ENCODE assay signal across 8 cellular contexts in genomic region chrX:134144231-134144630, GRCh38.
DNase-seq lines count a peak whose midpoint lies in the region; ATAC-seq and TF ChIP-seq lines count a peak whose summit lies in the region.

No MANE protein-coding gene starts in this region.

- in situ Hi-C loops in Caki2 (cut with HindIII; ENCODE audit: low pct_unique_long_range_greater_than_20kb, low sequenced_read_pairs): no loop called here

- peak; percentile 47 for ATAC-seq in GM18873 (IDR thresholded peaks at IDR 0.05; ENCODE audit: low FRiP score, unreplicated experiment)
- peak; percentile 70 for ATAC-seq in HG03432 (IDR thresholded peaks at IDR 0.05; ENCODE audit: unreplicated experiment)
- ATAC-seq in activated CD8-positive, alpha-beta T cell treated with anti-CD3 and anti-CD28 coated beads for 36 hours: no peak
- no peak for ATAC-seq in HG03025 (IDR thresholded peaks at IDR 0.05; ENCODE audit: low FRiP score, unreplicated experiment)

- CTCF ChIA-PET in activated CD8-positive, alpha-beta T cell treated with anti-CD3 and anti-CD28 coated beads for 36 hours (lab: Charles Lee): interaction anchor here (0.6 to 1.9 kb wide), 9 partner anchors 9 to 351 kb away, joined by 3 to 9 read pairs (median 3); no protein-coding TSS in a partner anchor

- POLR2A ChIA-PET in activated CD8-positive, alpha-beta T cell treated with anti-CD3 and anti-CD28 coated beads for 36 hours (lab: Charles Lee): interaction anchor here (0.8 kb wide), 1 partner anchor 9 kb away, joined by 3 read pairs; no protein-coding TSS in a partner anchor

- TF ChIP-seq EP300 in neural cell (conservative IDR thresholded peaks at IDR 0.05; ENCODE audit: poor library complexity, severe bottlenecking): no peak

- no peak overlapping the region for H3K4me2 ChIP-seq in neural cell (ENCODE audit: low read length)

- H3K4me3 ChIP-seq in neural cell (ENCODE audit: low read length): no peak overlapping the region

- peak; percentile 18 for TF ChIP-seq CTCF in activated CD8-positive, alpha-beta T cell treated with anti-CD3 and anti-CD28 coated beads for 36 hours (IDR thresholded peaks at IDR 0.05)
- peak; percentile 37 for TF ChIP-seq CTCF in neural cell (IDR thresholded peaks at IDR 0.05; ENCODE audit: poor library complexity, severe bottlenecking)

- no peak overlapping the region for H3K27ac Mint-ChIP-seq in activated CD8-positive, alpha-beta T cell treated with anti-CD3 and anti-CD28 coated beads for 36 hours

- H3K9ac ChIP-seq in neural cell (ENCODE audit: low read length): no peak overlapping the region

- intact Hi-C loops in activated CD8-positive, alpha-beta T cell treated with anti-CD3 and anti-CD28 coated beads for 36 hours (cut with micrococcal nuclease): no loop called here

- H3K4me3 Mint-ChIP-seq in activated CD8-positive, alpha-beta T cell treated with anti-CD3 and anti-CD28 coated beads for 36 hours: no peak overlapping the region

- no peaks in the 10 kb centered on the region for H3K27me3 Mint-ChIP-seq in activated CD8-positive, alpha-beta T cell treated with anti-CD3 and anti-CD28 coated beads for 36 hours

- H3K9me2 ChIP-seq in neural cell (ENCODE audit: insufficient read depth, low read length): no peaks in the 10 kb centered on the region

- H3K9me3 ChIP-seq in neural cell (ENCODE audit: low read length): no peaks in the 10 kb centered on the region

- H2AFZ ChIP-seq in neural cell (ENCODE audit: low read depth, low read length): no peak overlapping the region

- H3K36me3 ChIP-seq in neural cell (ENCODE audit: insufficient read depth, low read length): no peaks in the 10 kb centered on the region

- H4K20me1 ChIP-seq in neural cell (ENCODE audit: insufficient read depth): no peaks in the 10 kb centered on the region

- no peak overlapping the region for H3K27ac ChIP-seq in neural cell (ENCODE audit: low read length)

- H3K27me3 ChIP-seq in neural cell (ENCODE audit: insufficient read depth, low read depth, low read length): no peaks in the 10 kb centered on the region

- H3F3A ChIP-seq in neural cell (ENCODE audit: insufficient read depth, low read length, poor library complexity, severe bottlenecking): no peaks in the 10 kb centered on the region

- no peaks in the 10 kb centered on the region for H3K36me3 Mint-ChIP-seq in activated CD8-positive, alpha-beta T cell treated with anti-CD3 and anti-CD28 coated beads for 36 hours (ENCODE audit: low read depth)

- peaks cover 2% of the 10 kb centered on the region for H3K4me1 Mint-ChIP-seq in activated CD8-positive, alpha-beta T cell treated with anti-CD3 and anti-CD28 coated beads for 36 hours (ENCODE audit: low read depth)

- H3K79me2 ChIP-seq in neural cell (replicated peaks; ENCODE audit: insufficient read depth, low read length): no peaks in the 10 kb centered on the region

- DNase-seq in Caki2 (ENCODE audit: low read depth): peak; percentile 12
- DNase-seq in activated CD8-positive, alpha-beta T cell treated with anti-CD3 and anti-CD28 coated beads for 36 hours: peak; percentile 11
- no peak for DNase-seq in DMS79 treated with DMSO at 0.1 percent for 48 hours (lab: John Stamatoyannopoulos, UW)
- DNase-seq in ureter (ENCODE audit: low spot score): no peak

- TF ChIP-seq RAD21 in neural cell (conservative IDR thresholded peaks at IDR 0.05): no peak

- H3K9me3 Mint-ChIP-seq in activated CD8-positive, alpha-beta T cell treated with anti-CD3 and anti-CD28 coated beads for 36 hours: no peaks in the 10 kb centered on the region

TF ChIP-seq in neural cell, 6 proteins besides CTCF, POLR2A, EP300 and RAD21:
- no peak for TF ChIP-seq MXI1 (conservative IDR thresholded peaks at IDR 0.05; ENCODE audit: poor library complexity, severe bottlenecking)
- TF ChIP-seq TAF1 (IDR thresholded peaks at IDR 0.05; ENCODE audit: low read depth): no peak
- peak; percentile 29 for TF ChIP-seq SMC3 (conservative IDR thresholded peaks at IDR 0.05; ENCODE audit: poor library complexity)
- TF ChIP-seq REST (IDR thresholded peaks at IDR 0.05; ENCODE audit: borderline replicate concordance): no peak

Comparison
In these comparisons a context has a peak if more than half of its experiments do, and no peak if none do; other contexts are left out.
1. DNase-seq: peak in Caki2 (single experiment) and activated CD8-positive, alpha-beta T cell treated with anti-CD3 and anti-CD28 coated beads for 36 hours (single experiment); none in DMS79 treated with DMSO at 0.1 percent for 48 hours (single experiment) and ureter (single experiment).
2. ATAC-seq: peak in GM18873 (single experiment) and HG03432 (single experiment); none in activated CD8-positive, alpha-beta T cell treated with anti-CD3 and anti-CD28 coated beads for 36 hours (single experiment) and HG03025 (single experiment).